ENCODE assay signal across 13 cellular contexts in the genomic region with DNA sequence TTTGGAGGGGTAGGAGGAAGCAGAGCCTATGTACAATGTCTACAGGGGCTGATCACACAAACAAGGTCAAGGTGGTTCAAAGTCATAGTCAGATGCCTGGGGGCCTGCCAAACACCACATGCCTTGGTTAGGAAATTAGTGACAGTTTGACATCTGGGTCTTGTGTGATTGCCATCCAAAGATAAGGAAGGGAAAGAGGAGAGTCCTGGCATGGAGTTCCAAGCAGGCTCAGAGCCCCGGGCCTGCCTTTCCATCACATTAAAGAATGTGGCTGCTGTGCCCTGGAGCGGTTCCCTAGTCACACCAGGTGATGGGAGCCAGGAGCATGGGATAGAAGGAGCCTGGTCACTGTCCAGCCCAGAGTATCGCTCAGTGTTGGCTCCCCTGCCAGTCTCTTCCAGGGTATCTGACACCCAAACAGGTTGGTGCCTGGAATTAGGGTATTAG. TPM values are rescaled to one million over a fixed set of nuclear protein-coding genes. Genes with fewer than 3 reads are reported as not detected.
DNase-seq lines count a peak whose midpoint lies in the region; ATAC-seq, FAIRE-seq and TF ChIP-seq lines count a peak whose summit lies in the region.
"Had no signal": no experiment of that assay in that cellular context is flagged by ENCODE, and none has a peak within 500 bp of the region (broad histone marks: within the 10 kb centered on the region; RNA-seq: fewer than 3 reads in every experiment).

No MANE protein-coding gene starts in this region.

- intact Hi-C loops in pancreas (cut with DNase I) = no loop called here

- WGBS in pancreas, 2 donors = 48 to 60% methylated on average over 3 of the region's 3 CpGs

- H3K4me1 ChIP-seq in pancreas = no peaks in the 10 kb centered on the region

- peak; percentile 59 for ATAC-seq in activated naive CD8-positive, alpha-beta T cell treated with anti-CD3 and anti-CD28 coated beads, Interleukin-2, amount 50 U/mL, for 24 hours
- peak in 3 of 4 donors; percentile 31 to 46 (median 42) for ATAC-seq in pancreas
- ATAC-seq in GM18861 (IDR thresholded peaks at IDR 0.05; ENCODE audit: unreplicated experiment) = no peak
- no peak for ATAC-seq in HG03108 (IDR thresholded peaks at IDR 0.05; ENCODE audit: unreplicated experiment)

- H3K9me3 ChIP-seq in pancreas = no peaks in the 10 kb centered on the region
- H3K9me3 ChIP-seq: tibial artery had no signal

- H3K27ac ChIP-seq in pancreas = no peak overlapping the region
- H3K27ac ChIP-seq: tibial artery had no signal

- no peak for TF ChIP-seq CTCF in NB4 (IDR thresholded peaks at IDR 0.05; ENCODE audit: low read depth, low read length)
- no peak for TF ChIP-seq CTCF in pancreas (IDR thresholded peaks at IDR 0.05)

- no peaks in the 10 kb centered on the region for H3K27me3 ChIP-seq in pancreas
- H3K27me3 ChIP-seq: tibial artery had no signal

- H3K4me1 Mint-ChIP-seq in activated T-cell treated with anti-CD3 and anti-CD28 coated beads, Interleukin-2, amount 50 U/mL, for 24 hours (ENCODE audit: low read depth) = peaks cover 80% of the 10 kb centered on the region
- H3K4me1 Mint-ChIP-seq in activated naive CD8-positive, alpha-beta T cell treated with anti-CD3 and anti-CD28 coated beads, Interleukin-2, amount 50 U/mL, for 24 hours = peaks cover 70% of the 10 kb centered on the region

- H3K36me3 Mint-ChIP-seq in activated T-cell treated with anti-CD3 and anti-CD28 coated beads, Interleukin-2, amount 50 U/mL, for 24 hours (ENCODE audit: low read depth) = no peaks in the 10 kb centered on the region
- no peaks in the 10 kb centered on the region for H3K36me3 Mint-ChIP-seq in activated naive CD8-positive, alpha-beta T cell treated with anti-CD3 and anti-CD28 coated beads, Interleukin-2, amount 50 U/mL, for 24 hours (ENCODE audit: low read depth)

- H3K9me3 Mint-ChIP-seq in activated T-cell treated with anti-CD3 and anti-CD28 coated beads, Interleukin-2, amount 50 U/mL, for 24 hours = no peaks in the 10 kb centered on the region
- H3K9me3 Mint-ChIP-seq in activated naive CD8-positive, alpha-beta T cell treated with anti-CD3 and anti-CD28 coated beads, Interleukin-2, amount 50 U/mL, for 24 hours = no peaks in the 10 kb centered on the region

- H3K4me3 ChIP-seq in NB4 (ENCODE audit: low read depth, low read length) (no peak overlapping the region), pancreas (no peak overlapping the region)
- H3K4me3 ChIP-seq: tibial artery had no signal

- no peak for TF ChIP-seq POLR2A in NB4 (IDR thresholded peaks at IDR 0.05; ENCODE audit: extremely low read depth, insufficient read length)

- FAIRE-seq in pancreas (lab: Jason Lieb, UNC) = no peak

- H3K4me3 Mint-ChIP-seq in activated T-cell treated with anti-CD3 and anti-CD28 coated beads, Interleukin-2, amount 50 U/mL, for 24 hours = peak overlapping the region; percentile 10
- H3K4me3 Mint-ChIP-seq in activated naive CD8-positive, alpha-beta T cell treated with anti-CD3 and anti-CD28 coated beads, Interleukin-2, amount 50 U/mL, for 24 hours = peak overlapping the region; percentile 22

- DNase-seq in activated T-cell treated with anti-CD3 and anti-CD28 coated beads, Interleukin-2, amount 50 U/mL, for 24 hours = peak; percentile 61
- DNase-seq in activated T-cell treated with anti-CD3 and anti-CD28 coated beads for 4 hours (no peak), NB4 (ENCODE audit: low read depth) (peak; percentile 27), pancreas (no peak), hepatic stellate cell (ENCODE audit: low spot score) (no peak)
- DNase-seq in activated naive CD8-positive, alpha-beta T cell treated with anti-CD3 and anti-CD28 coated beads, Interleukin-2, amount 50 U/mL, for 24 hours = no peak
- DNase-seq: central memory CD4-positive, alpha-beta T cell; EL; erythroblast; tibial artery had no signal

- H3K27ac Mint-ChIP-seq in activated T-cell treated with anti-CD3 and anti-CD28 coated beads, Interleukin-2, amount 50 U/mL, for 24 hours = peak overlapping the region; percentile 91
- H3K27ac Mint-ChIP-seq in activated naive CD8-positive, alpha-beta T cell treated with anti-CD3 and anti-CD28 coated beads, Interleukin-2, amount 50 U/mL, for 24 hours = peak overlapping the region; percentile 92
- H3K27ac Mint-ChIP-seq: progenitor cell of endocrine pancreas had no signal

- no peaks in the 10 kb centered on the region for H3K36me3 ChIP-seq in pancreas
- H3K36me3 ChIP-seq: tibial artery had no signal

- H3K27me3 Mint-ChIP-seq in activated T-cell treated with anti-CD3 and anti-CD28 coated beads, Interleukin-2, amount 50 U/mL, for 24 hours = no peaks in the 10 kb centered on the region
- peaks cover 2% of the 10 kb centered on the region for H3K27me3 Mint-ChIP-seq in activated naive CD8-positive, alpha-beta T cell treated with anti-CD3 and anti-CD28 coated beads, Interleukin-2, amount 50 U/mL, for 24 hours

RNA-seq across cellular contexts. Expression of gene BCL2L14, which starts 53.6 kb away (rescaled TPM):
- total RNA-seq in pancreas = 1 to 10 TPM; 3.7 to 5.4 (median 4.6) TPM
- 1 to 10 TPM; 2.0 to 2.2 TPM for polyA plus RNA-seq in pancreas

Comparison
In these comparisons a context has a peak if more than half of its experiments do, and no peak if none do; other contexts are left out.
1. DNase-seq: peak in activated T-cell treated with anti-CD3 and anti-CD28 coated beads, Interleukin-2, amount 50 U/mL, for 24 hours (single experiment) and NB4 (single experiment); none in activated T-cell treated with anti-CD3 and anti-CD28 coated beads for 4 hours (single experiment), activated naive CD8-positive, alpha-beta T cell treated with anti-CD3 and anti-CD28 coated beads, Interleukin-2, amount 50 U/mL, for 24 hours (single experiment), pancreas (0 of 6) and hepatic stellate cell (single experiment).
2. ATAC-seq: peak in activated naive CD8-positive, alpha-beta T cell treated with anti-CD3 and anti-CD28 coated beads, Interleukin-2, amount 50 U/mL, for 24 hours (single experiment) and pancreas (3 of 4); none in GM18861 (single experiment) and HG03108 (single experiment).